ENCODE assay signal across 9 cellular contexts in the genomic region with DNA sequence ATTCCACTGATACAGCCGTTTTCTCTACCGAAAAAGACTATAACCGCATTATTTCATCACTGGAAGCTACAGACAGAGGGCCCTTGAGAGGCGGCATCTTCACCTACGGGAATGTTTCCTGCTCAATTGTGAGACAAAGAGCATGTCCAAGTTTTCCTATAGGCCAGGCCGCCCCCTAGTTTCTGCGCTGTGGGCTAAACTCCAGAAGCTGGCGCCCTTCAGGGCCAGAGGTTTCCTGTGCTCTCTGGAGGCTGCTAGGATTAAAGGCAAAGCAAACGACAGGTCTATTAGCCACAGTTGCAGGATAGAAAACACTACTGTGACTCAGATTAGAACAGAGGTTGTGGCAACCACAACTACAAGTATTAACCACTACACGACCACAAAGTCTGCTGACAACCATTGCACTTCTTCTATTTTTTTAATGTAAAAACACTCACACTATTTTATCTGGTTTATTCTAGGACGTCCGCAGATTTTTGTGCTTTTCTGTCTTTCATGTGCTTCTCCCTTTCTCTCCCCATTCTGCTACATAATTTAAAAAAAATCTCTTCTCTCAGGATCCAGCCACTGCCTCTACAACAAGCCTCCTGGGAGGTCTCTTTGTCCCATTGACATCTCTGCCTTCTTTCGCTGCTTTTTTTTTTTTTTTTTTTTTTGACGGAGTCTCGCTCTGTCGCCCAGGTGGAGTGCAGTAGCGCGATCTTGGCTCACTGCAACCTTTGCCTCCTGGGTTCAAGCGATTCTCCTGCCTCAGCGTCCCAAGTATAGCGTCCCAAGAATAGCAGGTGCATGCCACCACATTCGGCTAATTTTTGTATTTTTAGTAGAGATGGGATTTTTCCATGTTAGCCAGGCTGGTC. TPM values are rescaled to one million over a fixed set of nuclear protein-coding genes. Genes with fewer than 3 reads are reported as not detected.
A peak's percentile ranks its signal among the peaks of the same experiment; 100 is the strongest.
DNase-seq lines count a peak whose midpoint lies in the region; ATAC-seq, FAIRE-seq and TF ChIP-seq lines count a peak whose summit lies in the region.
"Not testable (repeated sequence)": the region's sequence is repeated elsewhere in the genome, so short reads cannot be mapped to it uniquely, and the experiment has no call there.
"Had no signal": no experiment of that assay in that cellular context is flagged by ENCODE, and none has a peak within 500 bp of the region (broad histone marks: within the 10 kb centered on the region; RNA-seq: fewer than 3 reads in every experiment).

No MANE protein-coding gene starts in this region.

- SMC1A ChIA-PET in GM12878 (lab: Charles Lee; ENCODE audit: uncharacterized antibody, unreplicated experiment), result not testable (repeated sequence)

- WGBS in GM12878 (ENCODE audit: insufficient coverage, insufficient replicate concordance, low lambda C conversion rate, missing lambda C conversion rate), result 4% methylated on average over 20 of the region's 22 CpGs

- RAD21 ChIA-PET in GM12878 (lab: Charles Lee; ENCODE audit: unreplicated experiment), result not testable (repeated sequence)

- peak overlapping the region in 4 of 7 donors; percentile 0 to 67 (median 36) for H3K4me3 Mint-ChIP-seq in CD8-positive, alpha-beta memory T cell
- H3K4me3 Mint-ChIP-seq in activated CD4-positive, alpha-beta memory T cell treated with anti-CD3 and anti-CD28 coated beads, Interleukin-2, amount 10 ng/mL, durations not matched to agents 7 days and 5 days, result not testable (repeated sequence)
- peak overlapping the region in 1 of 2 donors; percentile 38 for H3K4me3 Mint-ChIP-seq in stimulated activated naive B cell treated with anti-CD40 and anti-IgM and Interleukin-4, amounts not matched to agents 10 μg/mL and 1 μg/mL and 100 μg/mL, for 72 hours

- H3K27ac Mint-ChIP-seq in CD8-positive, alpha-beta memory T cell, result peak overlapping the region in 3 of 8 donors; percentile 10 to 59 (median 28)
- H3K27ac Mint-ChIP-seq in activated CD4-positive, alpha-beta memory T cell treated with anti-CD3 and anti-CD28 coated beads, Interleukin-2, amount 10 ng/mL, durations not matched to agents 7 days and 5 days, result not testable (repeated sequence)
- peak overlapping the region; percentile 59 for H3K27ac Mint-ChIP-seq in stimulated activated naive B cell treated with anti-CD40 and anti-IgM and Interleukin-4, amounts not matched to agents 10 μg/mL and 1 μg/mL and 100 μg/mL, for 72 hours

- TF ChIP-seq POLR2A in GM12878 (IDR thresholded peaks at IDR 0.05; ENCODE audit: low read depth, low read length), result not testable (repeated sequence)

- H3K9me3 Mint-ChIP-seq in CD8-positive, alpha-beta memory T cell; activated CD4-positive, alpha-beta memory T cell treated with anti-CD3 and anti-CD28 coated beads, Interleukin-2, amount 10 ng/mL, durations not matched to agents 7 days and 5 days; stimulated activated naive B cell treated with anti-CD40 and anti-IgM and Interleukin-4, amounts not matched to agents 10 μg/mL and 1 μg/mL and 100 μg/mL, for 72 hours: not testable (repeated sequence)

- H3K36me3 Mint-ChIP-seq in CD8-positive, alpha-beta memory T cell; activated CD4-positive, alpha-beta memory T cell treated with anti-CD3 and anti-CD28 coated beads, Interleukin-2, amount 10 ng/mL, durations not matched to agents 7 days and 5 days (ENCODE audit: low read depth); stimulated activated naive B cell treated with anti-CD40 and anti-IgM and Interleukin-4, amounts not matched to agents 10 μg/mL and 1 μg/mL and 100 μg/mL, for 72 hours: not testable (repeated sequence)

- H3K79me2 ChIP-seq in GM12878 (ENCODE audit: control insufficient read depth, insufficient read depth, low read length), result not testable (repeated sequence)

- H3K9ac ChIP-seq in GM12878 (ENCODE audit: control insufficient read depth, insufficient read depth, low read length), result not testable (repeated sequence)

- H4K20me1 ChIP-seq in GM12878 (ENCODE audit: control insufficient read depth, insufficient read depth), result not testable (repeated sequence)

- ATAC-seq in GM19351 (IDR thresholded peaks at IDR 0.05; ENCODE audit: unreplicated experiment), result peak; percentile 51
- peak; percentile 76 for ATAC-seq in GM12878
- ATAC-seq in stimulated activated naive B cell treated with anti-CD40 and anti-IgM and Interleukin-4, amounts not matched to agents 10 μg/mL and 1 μg/mL and 100 μg/mL, for 72 hours (replicated peaks), result peak; percentile 62 to 80

- intact Hi-C loops in GM12878 (cut with micrococcal nuclease; ENCODE audit: unreplicated experiment), result not testable (repeated sequence)

- CTCF ChIA-PET in CD8-positive, alpha-beta memory T cell (lab: Charles Lee); activated CD4-positive, alpha-beta memory T cell treated with anti-CD3 and anti-CD28 coated beads, Interleukin-2, amount 10 ng/mL, durations not matched to agents 7 days and 5 days (lab: Charles Lee); GM12878 (lab: Yijun Ruan, JAX): not testable (repeated sequence)

- POLR2A ChIA-PET in CD8-positive, alpha-beta memory T cell (lab: Charles Lee); activated CD4-positive, alpha-beta memory T cell treated with anti-CD3 and anti-CD28 coated beads, Interleukin-2, amount 10 ng/mL, durations not matched to agents 7 days and 5 days (lab: Charles Lee); GM12878 (lab: Charles Lee): not testable (repeated sequence)

- TF ChIP-seq CTCF in GM12878 (IDR thresholded peaks at IDR 0.05 in 2 of 3, conservative IDR thresholded peaks at IDR 0.05 in 1 of 3; ENCODE audit: control insufficient read depth in 2 of 3, extremely low read depth in 1 of 3, insufficient read depth in 1 of 3, low read depth in 3 of 3, low read length in 3 of 3), result not testable (repeated sequence)

- not testable (repeated sequence) for H3K27me3 ChIP-seq in CD8-positive, alpha-beta memory T cell (ENCODE audit: insufficient read depth, low read length, poor library complexity, severe bottlenecking); GM12878 (replicated peaks in 1 of 2; ENCODE audit: control insufficient read depth in 2 of 2, insufficient read depth in 2 of 2, low read length in 1 of 2)

- not testable (repeated sequence) for FAIRE-seq in GM12878 (lab: Jason Lieb, UNC)

- not testable (repeated sequence) for H3K4me3 ChIP-seq in CD8-positive, alpha-beta memory T cell (ENCODE audit: low read length); GM12878

- TF ChIP-seq RAD21 in GM12878 (IDR thresholded peaks at IDR 0.05; ENCODE audit: insufficient read depth, low read depth, low read length), result not testable (repeated sequence)

- H3K27me3 Mint-ChIP-seq in CD8-positive, alpha-beta memory T cell, result peaks cover 0 to 10% of the 10 kb centered on the region in 2 donors
- peaks cover 48% of the 10 kb centered on the region for H3K27me3 Mint-ChIP-seq in activated CD4-positive, alpha-beta memory T cell treated with anti-CD3 and anti-CD28 coated beads, Interleukin-2, amount 10 ng/mL, durations not matched to agents 7 days and 5 days
- H3K27me3 Mint-ChIP-seq in stimulated activated naive B cell treated with anti-CD40 and anti-IgM and Interleukin-4, amounts not matched to agents 10 μg/mL and 1 μg/mL and 100 μg/mL, for 72 hours, result peaks cover 14 to 15% of the 10 kb centered on the region in 2 donors

- BruUV-seq in GM12878 (replicated peaks; lab: Mats Ljungman, UMichigan), result not testable (repeated sequence)

- not testable (repeated sequence) for H3K4me2 ChIP-seq in GM12878 (ENCODE audit: control insufficient read depth, insufficient read depth)

- in situ Hi-C loops in GM12878 (cut with MboI), result not testable (repeated sequence)

- not testable (repeated sequence) for H2AFZ ChIP-seq in GM12878 (ENCODE audit: control insufficient read depth, low read depth, low read length)

- TF ChIP-seq EP300 in GM12878 (IDR thresholded peaks at IDR 0.05; ENCODE audit: borderline replicate concordance in 1 of 2, control insufficient read depth in 1 of 2, low read depth in 2 of 2, low read length in 2 of 2), result peak in 1 of 2 experiments; percentile 45; a peak in 1 of 4 replicates

- H3K9me3 ChIP-seq in CD8-positive, alpha-beta memory T cell (ENCODE audit: low read length); GM12878 (replicated peaks; ENCODE audit: control insufficient read depth, insufficient read depth, low read length): not testable (repeated sequence)

- H3K4me1 Mint-ChIP-seq in CD8-positive, alpha-beta memory T cell, result peaks cover 14 to 25% (median 20%) of the 10 kb centered on the region in 3 donors
- peaks cover 17% of the 10 kb centered on the region for H3K4me1 Mint-ChIP-seq in activated CD4-positive, alpha-beta memory T cell treated with anti-CD3 and anti-CD28 coated beads, Interleukin-2, amount 10 ng/mL, durations not matched to agents 7 days and 5 days
- peaks cover 10 to 33% of the 10 kb centered on the region in 2 donors for H3K4me1 Mint-ChIP-seq in stimulated activated naive B cell treated with anti-CD40 and anti-IgM and Interleukin-4, amounts not matched to agents 10 μg/mL and 1 μg/mL and 100 μg/mL, for 72 hours

- peak in 2 of 5 donors; percentile 39 to 58 for DNase-seq in CD8-positive, alpha-beta memory T cell
- DNase-seq in Kasumi-1 (lab: John Stamatoyannopoulos, UW) (peak; percentile 27 to 61), RPMI8226 (peak; percentile 56), GM12878 (ENCODE audit: low read depth, low spot score) (peak; percentile 40), islet precursor cell (peak; percentile 83)
- peak; percentile 23 for DNase-seq in activated CD4-positive, alpha-beta memory T cell treated with anti-CD3 and anti-CD28 coated beads, Interleukin-2, amount 10 ng/mL, durations not matched to agents 7 days and 5 days
- not testable (repeated sequence) for DNase-seq in stimulated activated naive B cell treated with anti-CD40 and anti-IgM and Interleukin-4, amounts not matched to agents 10 μg/mL and 1 μg/mL and 100 μg/mL, for 72 hours

- H3K4me1 ChIP-seq in CD8-positive, alpha-beta memory T cell (ENCODE audit: insufficient read depth, low read length); GM12878 (ENCODE audit: control insufficient read depth, insufficient read depth, low read length): not testable (repeated sequence)

- H3K27ac ChIP-seq in CD8-positive, alpha-beta memory T cell (ENCODE audit: low read depth, low read length); GM12878 (ENCODE audit: control insufficient read depth, insufficient read depth): not testable (repeated sequence)

- H3K36me3 ChIP-seq in CD8-positive, alpha-beta memory T cell (ENCODE audit: insufficient read depth, low read length); GM12878 (ENCODE audit: control insufficient read depth in 2 of 2, insufficient read depth in 2 of 2, low read length in 1 of 2): not testable (repeated sequence)

RNA-seq across cellular contexts. Expression of a gene that starts 10.1 kb away (rescaled TPM):
- total RNA-seq in CD8-positive, alpha-beta memory T cell, result 1,000 to 10,000 TPM; 1,293 to 1,300 TPM
- polyA plus RNA-seq in CD8-positive, alpha-beta memory T cell, result not detected
- 1,000 to 10,000 TPM; 1,570 to 1,691 TPM for total RNA-seq in activated CD4-positive, alpha-beta memory T cell treated with anti-CD3 and anti-CD28 coated beads, Interleukin-2, amount 10 ng/mL, durations not matched to agents 7 days and 5 days
- under 0.01 TPM in 2 replicates for total RNA-seq in GM12878 (2013; cell fraction: nucleolus; rRNA removed)
- total RNA-seq in GM12878 (2014; rRNA removed) (under 0.01 TPM in 2 replicates), GM12878 (2014; rRNA removed; fragmentation: Illumina TruSeq; extraction: Trizol) (20,946 and 25,634 TPM in 2 replicates), GM12878 (2021) (2,403 and 2,678 TPM in 2 replicates)
- not detected for polyA plus RNA-seq in GM12878 (2011; ENCODE audit: low read depth)
- polyA plus RNA-seq in GM12878 (2011; rRNA removed) (82.4 and 113 TPM in 2 replicates), GM12878 (2014; fragmentation: Illumina TruSeq; extraction: Trizol) (not detected in 2 replicates), GM12878 (2014; fragmentation: Nextera tagmentation; extraction: Ambion mirVana) (1 to 10 TPM; 4.5 to 4.9 TPM), GM12878 (2014; rRNA removed) (not detected in 2 replicates), GM12878 (2016; fragmentation: Nextera tagmentation; extraction: Ambion mirVana) (1 to 10 TPM; 2.6 to 3.6 TPM)
- polyA plus RNA-seq in GM12878 (2011; cell fraction: cytosol; rRNA removed), result under 0.01 TPM in 1 of 2 replicates, not detected in the other
- under 0.01 TPM in 2 replicates for polyA plus RNA-seq in GM12878 (2011; cell fraction: nucleus; rRNA removed)
- polyA plus RNA-seq in GM12878 (2012), result 66.2 TPM in 1 of 2 replicates, not detected in the other
- under 0.01 and 12,429 TPM in 2 replicates for polyA minus RNA-seq in GM12878 (2011; rRNA and poly(A)+ RNA removed)
- 90,580 and 95,504 TPM in 2 replicates for polyA minus RNA-seq in GM12878 (2011; cell fraction: cytosol; rRNA and poly(A)+ RNA removed)
- 67,711 and 110,374 TPM in 2 replicates for polyA minus RNA-seq in GM12878 (2011; cell fraction: nucleus; rRNA and poly(A)+ RNA removed)
- polyA plus RNA-seq: thymus had no signal
